Comparison of ENCODE assay signal across 10 cellular contexts in genomic region chr2:10912076-10912731, GRCh38. TPM values are rescaled to one million over a fixed set of nuclear protein-coding genes. Genes with fewer than 3 reads are reported as not detected.
DNase-seq lines count a peak whose midpoint lies in the region; ATAC-seq and TF ChIP-seq lines count a peak whose summit lies in the region.
"Had no signal": no experiment of that assay in that cellular context is flagged by ENCODE, and none has a peak within 500 bp of the region (broad histone marks: within the 10 kb centered on the region; RNA-seq: fewer than 3 reads in every experiment).

No MANE protein-coding gene starts in this region.

- peak overlapping the region; percentile 14 for H4K8ac ChIP-seq in trophoblast cell (ENCODE audit: low read depth, low read length)

- H3K4me3 Mint-ChIP-seq in Caco-2 (ENCODE audit: unreplicated experiment) (peak overlapping the region; percentile 58), glutamatergic neuron (ENCODE audit: unreplicated experiment) (peak overlapping the region; percentile 74)
- H3K4me3 Mint-ChIP-seq: natural killer cell treated with Interleukin-12 subunit alpha and Interleukin-12 subunit beta and Interleukin-15 and Interleukin-18, amount 100 ng/mL, for 72 hours had no signal

- no peak for ATAC-seq in HG03108 (IDR thresholded peaks at IDR 0.05; ENCODE audit: unreplicated experiment)
- ATAC-seq: natural killer cell treated with Interleukin-12 subunit alpha and Interleukin-12 subunit beta and Interleukin-15 and Interleukin-18, amount 100 ng/mL, for 72 hours had no signal

- H3K9ac ChIP-seq in trophoblast cell (ENCODE audit: low read length) = no peak overlapping the region

- H3K9me3 Mint-ChIP-seq in Caco-2 (ENCODE audit: unreplicated experiment) = no peaks in the 10 kb centered on the region
- H3K9me3 Mint-ChIP-seq in glutamatergic neuron (ENCODE audit: unreplicated experiment) = peaks cover 10% of the 10 kb centered on the region
- H3K9me3 Mint-ChIP-seq: natural killer cell treated with Interleukin-12 subunit alpha and Interleukin-12 subunit beta and Interleukin-15 and Interleukin-18, amount 100 ng/mL, for 72 hours had no signal

- no peak overlapping the region for H2AK5ac ChIP-seq in trophoblast cell (ENCODE audit: low read length)

- peak overlapping the region; percentile 87 for H3K4me2 ChIP-seq in trophoblast cell (ENCODE audit: low read length)

- no CpG with 5 or more reads among the region's 81 CpGs for WGBS in trophoblast cell (ENCODE audit: extremely low coverage, insufficient coverage, insufficient read length)

- H3K79me2 ChIP-seq in trophoblast cell (ENCODE audit: control insufficient read depth, insufficient read depth, low read length, poor library complexity) = no peaks in the 10 kb centered on the region

- CTCF ChIA-PET in Caco-2 (lab: Charles Lee) = interaction anchor here (0.7 to 1.9 kb wide), 9 partner anchors 9 to 212 kb away, joined by 3 to 14 read pairs (median 5); partner anchors contain the start of gene PDIA6

- no peak for DNase-seq in Caco-2
- no peak for DNase-seq in SJSA1 (ENCODE audit: low read depth in 1 of 2, low spot score in 2 of 2)
- DNase-seq in glutamatergic neuron = no peak
- peak in 1 of 2 donors; percentile 53 for DNase-seq in trophoblast cell
- DNase-seq in T-helper 1 cell = no peak
- DNase-seq in stimulated activated CD4-positive, alpha-beta T cell treated with anti-CD3 and anti-CD28 coated beads, Interleukin-1b, Interleukin-23, amount 100 ng/mL, for 48 hours = no peak
- DNase-seq in amniotic stem cell (lab: John Stamatoyannopoulos, UW) = no peak
- DNase-seq: activated gamma-delta T cell had no signal

- H2BK12ac ChIP-seq in trophoblast cell (ENCODE audit: low read length) = no peak overlapping the region

- peak overlapping the region; percentile 52 for H3K18ac ChIP-seq in trophoblast cell (ENCODE audit: low read length)

- no peak overlapping the region for H3K4ac ChIP-seq in trophoblast cell (ENCODE audit: low read depth, low read length)

- H3K27me3 Mint-ChIP-seq in Caco-2 (ENCODE audit: insufficient read depth, unreplicated experiment) (peaks cover 10% of the 10 kb centered on the region), glutamatergic neuron (ENCODE audit: unreplicated experiment) (peaks cover 23% of the 10 kb centered on the region)

- no peaks in the 10 kb centered on the region for H3K36me3 ChIP-seq in Caco-2 (ENCODE audit: control insufficient read depth, insufficient read depth, low read length)
- no peaks in the 10 kb centered on the region for H3K36me3 ChIP-seq in SJSA1
- H3K36me3 ChIP-seq in trophoblast cell (ENCODE audit: control insufficient read depth in 1 of 2, insufficient read depth in 2 of 2, low read length in 2 of 2) = no peaks in the 10 kb centered on the region

- no peak overlapping the region for H3K27ac Mint-ChIP-seq in Caco-2 (ENCODE audit: unreplicated experiment)
- peak overlapping the region; percentile 46 for H3K27ac Mint-ChIP-seq in glutamatergic neuron (ENCODE audit: unreplicated experiment)
- H3K27ac Mint-ChIP-seq: natural killer cell treated with Interleukin-12 subunit alpha and Interleukin-12 subunit beta and Interleukin-15 and Interleukin-18, amount 100 ng/mL, for 72 hours had no signal

- H3K23ac ChIP-seq in trophoblast cell (ENCODE audit: low read length) = no peak overlapping the region

- H3K27ac ChIP-seq in SJSA1 (no peak overlapping the region), trophoblast cell (ENCODE audit: low read depth, low read length) (no peak overlapping the region)

- H3K9me3 ChIP-seq in Caco-2 (no peaks in the 10 kb centered on the region), SJSA1 (replicated peaks) (peaks cover 4% of the 10 kb centered on the region; the same call in 1 of the 2 replicates), trophoblast cell (ENCODE audit: insufficient read depth, low read depth, low read length) (peaks cover 14% of the 10 kb centered on the region)

- POLR2A ChIA-PET in Caco-2 (lab: Charles Lee) = no interaction called here

- H4K12ac ChIP-seq in trophoblast cell (ENCODE audit: low read depth, low read length) = no peak overlapping the region

- H3K4me1 Mint-ChIP-seq in Caco-2 (ENCODE audit: low read depth, unreplicated experiment) (peaks cover 7% of the 10 kb centered on the region), glutamatergic neuron (ENCODE audit: low read depth, unreplicated experiment) (peaks cover 28% of the 10 kb centered on the region)

- H3K27me3 ChIP-seq in Caco-2 (replicated peaks; ENCODE audit: control insufficient read depth, insufficient read depth, low read length) (no peaks in the 10 kb centered on the region), SJSA1 (replicated peaks) (peaks cover 28% of the 10 kb centered on the region), trophoblast cell (ENCODE audit: insufficient read depth, low read length) (peaks cover 23% of the 10 kb centered on the region)

- H3K4me1 ChIP-seq in Caco-2 (no peaks in the 10 kb centered on the region), SJSA1 (replicated peaks) (peaks cover 13% of the 10 kb centered on the region), trophoblast cell (ENCODE audit: control insufficient read depth in 1 of 2, insufficient read depth in 2 of 2, low read length in 2 of 2) (peaks cover 6 to 8% of the 10 kb centered on the region in 2 experiments)

- H2BK5ac ChIP-seq in trophoblast cell (ENCODE audit: low read depth, low read length, poor library complexity) = no peak overlapping the region

- peak overlapping the region; percentile 37 for H2AFZ ChIP-seq in trophoblast cell (ENCODE audit: insufficient read depth, low read length, poor library complexity)

- no TSS peak for BruUV-seq in Caco-2 (replicated peaks; lab: Mats Ljungman, UMichigan)

- intact Hi-C loops in Caco-2 (cut with micrococcal nuclease; ENCODE audit: unreplicated experiment) = loop anchor here (5.0 kb wide), 1 partner anchor 220 kb away; a partner anchor contains a TSS

- H3K79me1 ChIP-seq in trophoblast cell (ENCODE audit: low read length) = peaks cover 2% of the 10 kb centered on the region

- no peak overlapping the region for H3K14ac ChIP-seq in trophoblast cell (ENCODE audit: low read length)

- no peak overlapping the region for H4K91ac ChIP-seq in trophoblast cell (ENCODE audit: low read depth, low read length)

- H3K4me3 ChIP-seq in Caco-2 (ENCODE audit: low read depth, low read length) = peak overlapping the region; percentile 42
- H3K4me3 ChIP-seq in SJSA1 = peak overlapping the region; percentile 38
- no peak overlapping the region for H3K4me3 ChIP-seq in trophoblast cell (ENCODE audit: low read depth, low read length)

- H3K36me3 Mint-ChIP-seq in Caco-2 (ENCODE audit: insufficient read depth, unreplicated experiment) = no peaks in the 10 kb centered on the region
- peaks cover 6% of the 10 kb centered on the region for H3K36me3 Mint-ChIP-seq in glutamatergic neuron (ENCODE audit: unreplicated experiment)
- H3K36me3 Mint-ChIP-seq: natural killer cell treated with Interleukin-12 subunit alpha and Interleukin-12 subunit beta and Interleukin-15 and Interleukin-18, amount 100 ng/mL, for 72 hours had no signal

- TF ChIP-seq CTCF in Caco-2 (IDR thresholded peaks at IDR 0.05; ENCODE audit: insufficient read depth in 1 of 2, low read depth in 1 of 2, low read length in 1 of 2, severe bottlenecking in 1 of 2, unreplicated experiment in 1 of 2) (no peak), glutamatergic neuron (IDR thresholded peaks at IDR 0.05; ENCODE audit: partially characterized antibody, unreplicated experiment) (no peak)

- no peak overlapping the region for H2BK120ac ChIP-seq in trophoblast cell (ENCODE audit: insufficient read depth, low read length, poor library complexity)

RNA-seq across cellular contexts. Expression of gene KCNF1, which starts 0.5 kb away (rescaled TPM):
- total RNA-seq in Caco-2 (2022) = 0.28 and 0.29 TPM in 2 replicates
- 0.24 TPM in 1 of 2 replicates, not detected in the other for total RNA-seq in SJSA1 (2014; rRNA removed; shearing (Covaris generic))
- total RNA-seq in glutamatergic neuron (ENCODE audit: unreplicated experiment) = 7.7 TPM
- polyA plus RNA-seq in trophoblast cell (2013) = 1.3 and 1.5 TPM in 2 replicates
- total RNA-seq: natural killer cell treated with Interleukin-12 subunit alpha and Interleukin-12 subunit beta and Interleukin-15 and Interleukin-18, amount 100 ng/mL, for 72 hours had no signal
